In genomic region chr14:95157195-95157986, GRCh38 we compare ENCODE assay signal across 8 cellular contexts. TPM values are rescaled to one million over a fixed set of nuclear protein-coding genes. Genes with fewer than 3 reads are reported as not detected.
A peak's percentile ranks its signal among the peaks of the same experiment; 100 is the strongest.
DNase-seq lines count a peak whose midpoint lies in the region; TF ChIP-seq lines count a peak whose summit lies in the region.

DICER1 (minus strand) TSS chr14:95157529; CDS start chr14:95133458, 24,071 bp downstream.

- H3K36me3 ChIP-seq in H7 (replicated peaks; ENCODE audit: control insufficient read depth, insufficient read depth, low read length) = no peaks in the 10 kb centered on the region

- H3K4me3 ChIP-seq in H7 (ENCODE audit: insufficient read depth, low read depth, low read length) = peak within 1 kb of the TSS; percentile 88
- H3K4me3 ChIP-seq in fibroblast of pulmonary artery (replicated peaks; ENCODE audit: low read depth, low read length) = peak within 1 kb of the TSS; percentile 71

- TF ChIP-seq CTCF in fibroblast of pulmonary artery (IDR thresholded peaks at IDR 0.05; ENCODE audit: low read length, missing control alignments) (no peak), nephron (IDR thresholded peaks at IDR 0.05; ENCODE audit: unreplicated experiment in 3 of 3) (no peak)

- peak within 1 kb of the TSS; percentile 100 for H3K27ac Mint-ChIP-seq in nephron
- peak within 1 kb of the TSS; percentile 98 for H3K27ac Mint-ChIP-seq in stimulated activated naive CD8-positive, alpha-beta T cell treated with anti-CD3 and anti-CD28 coated beads, Interleukin-15, Interleukin-2, amounts not matched to agents 100 ng/mL and 50 ng/mL, for 24 hours

- no peaks in the 10 kb centered on the region for H3K27me3 Mint-ChIP-seq in nephron (ENCODE audit: low read depth)
- no peaks in the 10 kb centered on the region for H3K27me3 Mint-ChIP-seq in stimulated activated naive CD8-positive, alpha-beta T cell treated with anti-CD3 and anti-CD28 coated beads, Interleukin-15, Interleukin-2, amounts not matched to agents 100 ng/mL and 50 ng/mL, for 24 hours

- H3K4me1 Mint-ChIP-seq in nephron = peaks cover 45% of the 10 kb centered on the region
- H3K4me1 Mint-ChIP-seq in stimulated activated naive CD8-positive, alpha-beta T cell treated with anti-CD3 and anti-CD28 coated beads, Interleukin-15, Interleukin-2, amounts not matched to agents 100 ng/mL and 50 ng/mL, for 24 hours (ENCODE audit: low read depth) = peaks cover 42% of the 10 kb centered on the region

- no peaks in the 10 kb centered on the region for H3K9me3 Mint-ChIP-seq in nephron
- H3K9me3 Mint-ChIP-seq in stimulated activated naive CD8-positive, alpha-beta T cell treated with anti-CD3 and anti-CD28 coated beads, Interleukin-15, Interleukin-2, amounts not matched to agents 100 ng/mL and 50 ng/mL, for 24 hours = no peaks in the 10 kb centered on the region

- peak; percentile 97 for DNase-seq in ELF-1 (ENCODE audit: low read depth, low spot score)
- DNase-seq in H7 = peak; percentile 99
- DNase-seq in M059J (ENCODE audit: low read depth) = peak; percentile 81
- peak; percentile 85 to 89 for DNase-seq in SHP77 (lab: John Stamatoyannopoulos, UW)
- DNase-seq in activated effector memory CD4-positive, alpha-beta T cell treated with Interleukin-2 at 50 U/mL for 16 hours = peak; percentile 91
- peak; percentile 94 for DNase-seq in fibroblast of pulmonary artery (ENCODE audit: low read depth)

- no peaks in the 10 kb centered on the region for H3K27me3 ChIP-seq in H7 (ENCODE audit: control insufficient read depth, insufficient read depth, low read length)

- peaks cover 4% of the 10 kb centered on the region for H3K36me3 Mint-ChIP-seq in nephron (ENCODE audit: low read depth)
- peaks cover 17% of the 10 kb centered on the region for H3K36me3 Mint-ChIP-seq in stimulated activated naive CD8-positive, alpha-beta T cell treated with anti-CD3 and anti-CD28 coated beads, Interleukin-15, Interleukin-2, amounts not matched to agents 100 ng/mL and 50 ng/mL, for 24 hours (ENCODE audit: low read depth)

- H3K4me3 Mint-ChIP-seq in nephron = peak within 1 kb of the TSS; percentile 93 to 99 (median 97)
- H3K4me3 Mint-ChIP-seq in stimulated activated naive CD8-positive, alpha-beta T cell treated with anti-CD3 and anti-CD28 coated beads, Interleukin-15, Interleukin-2, amounts not matched to agents 100 ng/mL and 50 ng/mL, for 24 hours = peak within 1 kb of the TSS; percentile 94

RNA-seq across cellular contexts. Expression of gene DICER1, which starts in this region (rescaled TPM):
- 39.7 and 68.8 TPM in 2 replicates for total RNA-seq in H7 (2014; rRNA removed; shearing (Covaris generic))
- 9.0 and 13.2 TPM in 2 replicates for total RNA-seq in M059J (2014; rRNA removed; shearing (Covaris generic))

Comparison
In these comparisons a context has a peak if more than half of its experiments do, and no peak if none do; other contexts are left out.
1. Peak in every context shown above with its lines: DNase-seq and H3K4me3 ChIP-seq.